In the genomic region with DNA sequence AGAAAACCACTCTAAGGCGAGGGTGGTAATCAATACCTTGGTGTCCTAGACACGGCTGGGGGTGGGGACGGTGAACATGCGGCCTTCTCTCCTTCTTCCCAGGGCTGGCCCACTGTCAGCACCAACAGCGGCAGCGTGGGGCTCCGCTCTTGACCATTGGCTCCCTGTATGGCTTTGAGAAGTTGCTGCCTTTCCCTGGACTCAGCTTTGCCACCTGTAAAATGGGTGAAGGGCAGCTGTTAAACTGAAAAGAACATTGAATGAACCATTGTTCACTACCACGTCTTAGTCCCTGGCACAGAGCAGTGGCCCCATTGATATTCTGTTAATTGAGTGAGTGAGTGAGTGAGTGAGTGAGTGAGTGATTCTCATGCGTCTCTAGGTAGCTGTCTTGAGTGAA, we compare ENCODE assay signal across 3 cellular contexts.
A peak's percentile ranks its signal among the peaks of the same experiment; 100 is the strongest.
TF ChIP-seq lines count a peak whose summit lies in the region.

No MANE protein-coding gene starts in this region.

TF ChIP-seq in A549, 52 proteins besides CTCF, POLR2A, EP300 and RAD21:
- TF ChIP-seq KDM1A (IDR thresholded peaks at IDR 0.05; ENCODE audit: low read depth): 0 out of 2 replicates have a peak, but pooled peaks have one; percentile 53
- TF ChIP-seq, protein P1, sequence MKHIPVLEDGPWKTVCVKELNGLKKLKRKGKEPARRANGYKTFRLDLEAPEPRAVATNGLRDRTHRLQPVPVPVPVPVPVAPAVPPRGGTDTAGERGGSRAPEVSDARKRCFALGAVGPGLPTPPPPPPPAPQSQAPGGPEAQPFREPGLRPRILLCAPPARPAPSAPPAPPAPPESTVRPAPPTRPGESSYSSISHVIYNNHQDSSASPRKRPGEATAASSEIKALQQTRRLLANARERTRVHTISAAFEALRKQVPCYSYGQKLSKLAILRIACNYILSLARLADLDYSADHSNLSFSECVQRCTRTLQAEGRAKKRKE (CRISPR knock-in tag; IDR thresholded peaks at IDR 0.05; ENCODE audit: low read depth): no peak

TF ChIP-seq in IMR-90, 13 proteins besides CTCF, POLR2A, EP300 and RAD21:
- TF ChIP-seq CEBPB (IDR thresholded peaks at IDR 0.05; ENCODE audit: low read depth, low read length) (no peak), RFX5 (IDR thresholded peaks at IDR 0.05; ENCODE audit: low read depth, low read length) (no peak), FOS (IDR thresholded peaks at IDR 0.05; ENCODE audit: low read depth, low read length) (no peak), NFE2L2 (IDR thresholded peaks at IDR 0.05; ENCODE audit: low read depth, low read length) (no peak), RCOR1 (IDR thresholded peaks at IDR 0.05; ENCODE audit: insufficient replicate concordance, low read length) (no peak), MAZ (IDR thresholded peaks at IDR 0.05; ENCODE audit: borderline replicate concordance, low read depth, low read length) (no peak)
- TF ChIP-seq, protein P2, sequence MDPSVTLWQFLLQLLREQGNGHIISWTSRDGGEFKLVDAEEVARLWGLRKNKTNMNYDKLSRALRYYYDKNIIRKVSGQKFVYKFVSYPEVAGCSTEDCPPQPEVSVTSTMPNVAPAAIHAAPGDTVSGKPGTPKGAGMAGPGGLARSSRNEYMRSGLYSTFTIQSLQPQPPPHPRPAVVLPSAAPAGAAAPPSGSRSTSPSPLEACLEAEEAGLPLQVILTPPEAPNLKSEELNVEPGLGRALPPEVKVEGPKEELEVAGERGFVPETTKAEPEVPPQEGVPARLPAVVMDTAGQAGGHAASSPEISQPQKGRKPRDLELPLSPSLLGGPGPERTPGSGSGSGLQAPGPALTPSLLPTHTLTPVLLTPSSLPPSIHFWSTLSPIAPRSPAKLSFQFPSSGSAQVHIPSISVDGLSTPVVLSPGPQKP (IDR thresholded peaks at IDR 0.05; ENCODE audit: borderline replicate concordance, low read depth, low read length): no peak
- TF ChIP-seq, protein P3, sequence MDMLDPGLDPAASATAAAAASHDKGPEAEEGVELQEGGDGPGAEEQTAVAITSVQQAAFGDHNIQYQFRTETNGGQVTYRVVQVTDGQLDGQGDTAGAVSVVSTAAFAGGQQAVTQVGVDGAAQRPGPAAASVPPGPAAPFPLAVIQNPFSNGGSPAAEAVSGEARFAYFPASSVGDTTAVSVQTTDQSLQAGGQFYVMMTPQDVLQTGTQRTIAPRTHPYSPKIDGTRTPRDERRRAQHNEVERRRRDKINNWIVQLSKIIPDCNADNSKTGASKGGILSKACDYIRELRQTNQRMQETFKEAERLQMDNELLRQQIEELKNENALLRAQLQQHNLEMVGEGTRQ (IDR thresholded peaks at IDR 0.05; ENCODE audit: low read depth, low read length): no peak

TF ChIP-seq in K562, 482 proteins besides CTCF, POLR2A, EP300 and RAD21:
- TF ChIP-seq RBM25 (IDR thresholded peaks at IDR 0.05; ENCODE audit: low read depth, low read length, severe bottlenecking) (peak; percentile 84), BCOR (IDR thresholded peaks at IDR 0.05) (peak; percentile 80), HDAC1 (IDR thresholded peaks at IDR 0.05) (no peak), KDM1A (IDR thresholded peaks at IDR 0.05) (peak in 1 of 2 experiments; percentile 60; a peak in 2 of 4 replicates), RCOR1 (IDR thresholded peaks at IDR 0.05; ENCODE audit: borderline replicate concordance in 1 of 2, low read depth in 2 of 2, low read length in 2 of 2) (peak in 1 of 2 experiments; percentile 50; a peak in 1 of 4 replicates), NBN (IDR thresholded peaks at IDR 0.05; ENCODE audit: low read depth) (no peak)
